ENCODE assay signal across 2 cellular contexts in genomic region chr11:64846998-64847666, GRCh38.
TF ChIP-seq lines count a peak whose summit lies in the region.

No MANE protein-coding gene starts in this region.

TF ChIP-seq in IMR-90, 13 proteins besides CTCF, POLR2A, EP300 and RAD21:
- peak; percentile 83 for TF ChIP-seq MAZ (IDR thresholded peaks at IDR 0.05; ENCODE audit: borderline replicate concordance, low read depth, low read length)
- TF ChIP-seq SMC3 (IDR thresholded peaks at IDR 0.05; ENCODE audit: low read depth, low read length): peak; percentile 86
- no peak for TF ChIP-seq CEBPB (IDR thresholded peaks at IDR 0.05; ENCODE audit: low read depth, low read length)

TF ChIP-seq in H1, 55 proteins besides CTCF, POLR2A, EP300 and RAD21:
- TF ChIP-seq SAP30 (IDR thresholded peaks at IDR 0.05; ENCODE audit: insufficient read depth, insufficient replicate concordance, low read length): no peak
- TF ChIP-seq ATF2 (IDR thresholded peaks at IDR 0.05; ENCODE audit: low read length): no peak
- no peak for TF ChIP-seq RFX5 (IDR thresholded peaks at IDR 0.05; ENCODE audit: borderline replicate concordance, low read depth, low read length)
- peak; percentile 89 for TF ChIP-seq BACH1 (IDR thresholded peaks at IDR 0.05; ENCODE audit: low read length)
- 0 out of 2 replicates have a peak, but pooled peaks have one; percentile 66 for TF ChIP-seq TCF12 (IDR thresholded peaks at IDR 0.05; ENCODE audit: low read depth, low read length)
- TF ChIP-seq ASH2L (IDR thresholded peaks at IDR 0.05; ENCODE audit: low read length): no peak
- TF ChIP-seq SIX5 (IDR thresholded peaks at IDR 0.05; ENCODE audit: low read depth, low read length): no peak
- 0 out of 2 replicates have a peak, but pooled peaks have one; percentile 34 for TF ChIP-seq TBP (IDR thresholded peaks at IDR 0.05; ENCODE audit: low read depth, low read length)
- no peak for TF ChIP-seq SIRT6 (IDR thresholded peaks at IDR 0.05; ENCODE audit: low read length)
- peak in 1 of 2 experiments; percentile 89; a peak in 2 of 4 replicates for TF ChIP-seq SIN3A (conservative IDR thresholded peaks at IDR 0.05 in 1 of 2, IDR thresholded peaks at IDR 0.05 in 1 of 2; ENCODE audit: low read depth in 1 of 2, low read length in 2 of 2)
- 0 out of 2 replicates have a peak, but pooled peaks have one; percentile 41 for TF ChIP-seq CREB1 (IDR thresholded peaks at IDR 0.05)
- peak; percentile 41; the same call in 1 of the 2 replicates for TF ChIP-seq CHD2 (IDR thresholded peaks at IDR 0.05; ENCODE audit: low read length)
- TF ChIP-seq CTBP2 (IDR thresholded peaks at IDR 0.05; ENCODE audit: borderline replicate concordance, insufficient read depth, insufficient read length, low read length): no peak
- no peak for TF ChIP-seq SP4 (IDR thresholded peaks at IDR 0.05; ENCODE audit: low read length)
- no peak for TF ChIP-seq SRF (IDR thresholded peaks at IDR 0.05; ENCODE audit: low read depth, low read length)
- peak; percentile 48; the same call in 1 of the 2 replicates for TF ChIP-seq SP1 (IDR thresholded peaks at IDR 0.05; ENCODE audit: low read depth, low read length)
- peak; percentile 80; the same call in 1 of the 2 replicates for TF ChIP-seq KDM1A (IDR thresholded peaks at IDR 0.05; ENCODE audit: borderline replicate concordance, low read length)
- TF ChIP-seq CEBPB (IDR thresholded peaks at IDR 0.05; ENCODE audit: low read depth, low read length): peak; percentile 8; the same call in 1 of the 2 replicates
- TF ChIP-seq POLR2AphosphoS5 (IDR thresholded peaks at IDR 0.05; ENCODE audit: low read depth, low read length): peak; percentile 71
- no peak for TF ChIP-seq CHD1 (IDR thresholded peaks at IDR 0.05; ENCODE audit: low read depth, low read length)
- no peak for TF ChIP-seq JUND (IDR thresholded peaks at IDR 0.05; ENCODE audit: low read length)
- TF ChIP-seq GABPA (IDR thresholded peaks at IDR 0.05; ENCODE audit: borderline replicate concordance, insufficient read depth, low read length): peak; percentile 10; the same call in 1 of the 2 replicates
- no peak for TF ChIP-seq PHF8 (conservative IDR thresholded peaks at IDR 0.05; ENCODE audit: low read depth, low read length)
- peak; percentile 34 for TF ChIP-seq TAF7 (optimal IDR thresholded peaks at IDR 0.05; ENCODE audit: borderline replicate concordance, low read depth, low read length)
- 0 out of 2 replicates have a peak, but pooled peaks have one; percentile 48 for TF ChIP-seq YY1 (IDR thresholded peaks at IDR 0.05; ENCODE audit: low read depth, low read length)
- no peak for TF ChIP-seq ATF3 (IDR thresholded peaks at IDR 0.05; ENCODE audit: insufficient read depth, low read depth, low read length)
- TF ChIP-seq, protein P1, sequence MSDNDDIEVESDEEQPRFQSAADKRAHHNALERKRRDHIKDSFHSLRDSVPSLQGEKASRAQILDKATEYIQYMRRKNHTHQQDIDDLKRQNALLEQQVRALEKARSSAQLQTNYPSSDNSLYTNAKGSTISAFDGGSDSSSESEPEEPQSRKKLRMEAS (IDR thresholded peaks at IDR 0.05): peak; percentile 60; the same call in 1 of the 2 replicates
- TF ChIP-seq HDAC2 (IDR thresholded peaks at IDR 0.05; ENCODE audit: borderline replicate concordance in 1 of 2, low read depth in 2 of 2, low read length in 2 of 2): peak in 1 of 2 experiments; percentile 75; a peak in 1 of 4 replicates
TF ChIP-seq in H1: peak in this region for 15.
